Comparison of ENCODE assay signal across 1 cellular context in genomic region chr4:3077796-3078195, GRCh38.
TF ChIP-seq lines count a peak whose summit lies in the region.

No MANE protein-coding gene starts in this region.

TF ChIP-seq in HCT116, 20 proteins besides CTCF, POLR2A, EP300 and RAD21 (continued from another document):
- TF ChIP-seq, protein P1, sequence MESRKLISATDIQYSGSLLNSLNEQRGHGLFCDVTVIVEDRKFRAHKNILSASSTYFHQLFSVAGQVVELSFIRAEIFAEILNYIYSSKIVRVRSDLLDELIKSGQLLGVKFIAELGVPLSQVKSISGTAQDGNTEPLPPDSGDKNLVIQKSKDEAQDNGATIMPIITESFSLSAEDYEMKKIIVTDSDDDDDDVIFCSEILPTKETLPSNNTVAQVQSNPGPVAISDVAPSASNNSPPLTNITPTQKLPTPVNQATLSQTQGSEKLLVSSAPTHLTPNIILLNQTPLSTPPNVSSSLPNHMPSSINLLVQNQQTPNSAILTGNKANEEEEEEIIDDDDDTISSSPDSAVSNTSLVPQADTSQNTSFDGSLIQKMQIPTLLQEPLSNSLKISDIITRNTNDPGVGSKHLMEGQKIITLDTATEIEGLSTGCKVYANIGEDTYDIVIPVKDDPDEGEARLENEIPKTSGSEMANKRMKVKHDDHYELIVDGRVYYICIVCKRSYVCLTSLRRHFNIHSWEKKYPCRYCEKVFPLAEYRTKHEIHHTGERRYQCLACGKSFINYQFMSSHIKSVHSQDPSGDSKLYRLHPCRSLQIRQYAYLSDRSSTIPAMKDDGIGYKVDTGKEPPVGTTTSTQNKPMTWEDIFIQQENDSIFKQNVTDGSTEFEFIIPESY (IDR thresholded peaks at IDR 0.05; ENCODE audit: extremely low read depth, insufficient replicate concordance, low read length) = no peak
